ENCODE assay signal across 11 cellular contexts in genomic region chrX:46653482-46653881, GRCh38.
DNase-seq lines count a peak whose midpoint lies in the region; ATAC-seq and TF ChIP-seq lines count a peak whose summit lies in the region.
"Had no signal": no experiment of that assay in that cellular context is flagged by ENCODE, and none has a peak within 500 bp of the region (broad histone marks: within the 10 kb centered on the region; RNA-seq: fewer than 3 reads in every experiment).

No MANE protein-coding gene starts in this region.

- H3K27me3 ChIP-seq in tibial nerve: no peaks in the 10 kb centered on the region

- DNase-seq in AG09309 (ENCODE audit: low read depth): no peak
- DNase-seq in ELF-1 (ENCODE audit: low read depth, low spot score): peak; percentile 68
- DNase-seq in NCI-H345 treated with DMSO at 0.1 percent for 48 hours (lab: John Stamatoyannopoulos, UW; ENCODE audit: unreplicated experiment): peak; percentile 8
- peak; percentile 0 to 1 for DNase-seq in erythroblast (lab: John Stamatoyannopoulos, UW)
- no peak for DNase-seq in tibial nerve (ENCODE audit: low spot score in 2 of 2)
- no peak for DNase-seq in activated gamma-delta T cell (lab: John Stamatoyannopoulos, UW)
- DNase-seq: NCI-H2029 had no signal

- TF ChIP-seq CTCF in AG09309 (IDR thresholded peaks at IDR 0.05; ENCODE audit: control insufficient read depth, insufficient read depth, low read depth, low read length, missing control alignments): peak; percentile 25
- no peak for TF ChIP-seq CTCF in tibial nerve (IDR thresholded peaks at IDR 0.05)

- H3K4me3 ChIP-seq in AG09309 (ENCODE audit: control insufficient read depth, low read depth, low read length) (no peak overlapping the region), tibial nerve (no peak overlapping the region)

- WGBS in tibial nerve, 2 donors: 40 to 44% methylated on average over 6 of the region's 6 CpGs

- no peak for TF ChIP-seq EP300 in tibial nerve (IDR thresholded peaks at IDR 0.05)

- peaks cover 0 to 12% (median 0%) of the 10 kb centered on the region in 4 donors for H3K4me1 ChIP-seq in tibial nerve

- H3K36me3 ChIP-seq in tibial nerve: no peaks in the 10 kb centered on the region

- TF ChIP-seq POLR2A in erythroblast (IDR thresholded peaks at IDR 0.05; ENCODE audit: low read length) (no peak), GM18505 (IDR thresholded peaks at IDR 0.05; ENCODE audit: borderline replicate concordance, extremely low read depth, insufficient read depth, insufficient read length) (no peak), tibial nerve (IDR thresholded peaks at IDR 0.05) (no peak)

- H3K9me3 ChIP-seq in tibial nerve: no peaks in the 10 kb centered on the region

- no peak for ATAC-seq in HG03175 (IDR thresholded peaks at IDR 0.05; ENCODE audit: unreplicated experiment)
- no peak for ATAC-seq in GM18505 (IDR thresholded peaks at IDR 0.05; ENCODE audit: unreplicated experiment)
- ATAC-seq: activated CD4-positive, CD25-positive, alpha-beta regulatory T cell treated with anti-CD3 and anti-CD28 coated beads, Interleukin-2, amount 50 U/mL, for 24 hours; stimulated activated memory B cell treated with anti-CD40 and anti-IgM and Interleukin-4, amounts not matched to agents 10 μg/mL and 1 μg/mL and 100 μg/mL, for 72 hours had no signal

- no peak overlapping the region for H3K27ac ChIP-seq in tibial nerve

Comparison
In these comparisons a context has a peak if more than half of its experiments do, and no peak if none do; other contexts are left out.
1. DNase-seq: peak in ELF-1 (single experiment), NCI-H345 treated with DMSO at 0.1 percent for 48 hours (single experiment) and erythroblast (2 of 2); none in AG09309 (single experiment), tibial nerve (0 of 2) and activated gamma-delta T cell (single experiment).